ENCODE assay signal across 19 cellular contexts in the genomic region with DNA sequence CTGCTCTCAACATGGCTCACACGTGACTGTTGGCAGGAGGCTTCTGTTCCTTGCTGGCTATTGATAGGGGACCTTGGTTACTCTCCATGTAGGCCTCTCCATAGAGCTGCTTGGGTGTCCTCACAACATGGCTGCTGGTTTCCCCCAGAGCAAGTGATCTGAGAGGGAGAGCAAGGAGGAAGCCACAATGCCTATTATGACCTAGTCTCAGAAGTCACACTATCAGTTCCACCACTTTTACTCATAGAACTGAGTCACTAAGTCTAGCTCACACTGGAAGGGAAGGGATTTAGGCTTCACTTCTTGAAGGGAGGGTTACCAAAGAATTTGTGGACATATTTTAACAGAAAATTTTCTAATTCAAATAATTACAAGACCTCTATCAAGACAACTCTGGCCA.
"Had no signal": no experiment of that assay in that cellular context is flagged by ENCODE, and none has a peak within 500 bp of the region (broad histone marks: within the 10 kb centered on the region; RNA-seq: fewer than 3 reads in every experiment).

No MANE protein-coding gene starts in this region.

- H3K9me3 Mint-ChIP-seq: IgD-negative memory B cell had no signal

- H3K4me3 Mint-ChIP-seq: IgD-negative memory B cell had no signal

- H3K27ac Mint-ChIP-seq: IgD-negative memory B cell had no signal

- ATAC-seq: K562 had no signal

- H3K27me3 Mint-ChIP-seq: IgD-negative memory B cell had no signal

- DNase-seq: Kasumi-1, MM.1S, NCI-H1092 treated with DMSO at 0.1 percent for 48 hours, NCI-H1436, NCI-H187, NCI-H2029, NCI-H2081 treated with DMSO at 0.1 percent for 48 hours, NCI-H2171, NCI-H226, NCI-H446, NCI-H510A, NCI-H524 treated with DMSO at 0.1 percent for 48 hours, NCI-H69, NCI-H774, Right ventricle myocardium superior, RPMI8226, SIG-M5 had no signal
